In genomic region chr11:18011633-18012313, GRCh38 we compare ENCODE assay signal across 8 cellular contexts. TPM values are rescaled to one million over a fixed set of nuclear protein-coding genes. Genes with fewer than 3 reads are reported as not detected.
DNase-seq lines count a peak whose midpoint lies in the region; ATAC-seq and TF ChIP-seq lines count a peak whose summit lies in the region.

No MANE protein-coding gene starts in this region.

- TF ChIP-seq CTCF in DOHH2 (IDR thresholded peaks at IDR 0.05; ENCODE audit: low read depth, low read length, poor library complexity, severe bottlenecking): no peak
- TF ChIP-seq CTCF in OCI-LY3 (IDR thresholded peaks at IDR 0.05; ENCODE audit: low read depth, low read length): no peak
- TF ChIP-seq CTCF in osteoblast (IDR thresholded peaks at IDR 0.05; ENCODE audit: extremely low read depth, low read depth, low read length): no peak

- H3K4me2 ChIP-seq in DOHH2 (ENCODE audit: low read length): peak overlapping the region; percentile 91
- H3K4me2 ChIP-seq in OCI-LY3 (ENCODE audit: low read length): peak overlapping the region; percentile 86
- H3K4me2 ChIP-seq in osteoblast (ENCODE audit: insufficient read depth, low read length): peak overlapping the region; percentile 89

- peaks cover under 1% of the 10 kb centered on the region; the same call in 1 of the 2 replicates for H3K36me3 ChIP-seq in DOHH2 (ENCODE audit: control insufficient read depth, low read length)
- no peaks in the 10 kb centered on the region for H3K36me3 ChIP-seq in OCI-LY3 (replicated peaks; ENCODE audit: low read depth, low read length)
- peaks cover 6% of the 10 kb centered on the region for H3K36me3 ChIP-seq in effector memory CD4-positive, alpha-beta T cell (ENCODE audit: control insufficient read depth, insufficient read depth, low read length)
- no peaks in the 10 kb centered on the region for H3K36me3 ChIP-seq in osteoblast (ENCODE audit: insufficient read depth, low read length)

- no peaks in the 10 kb centered on the region for H4K20me1 ChIP-seq in DOHH2 (ENCODE audit: control insufficient read depth, insufficient read depth, low read depth, low read length)
- H4K20me1 ChIP-seq in OCI-LY3 (ENCODE audit: insufficient read depth, low read length): no peaks in the 10 kb centered on the region
- H4K20me1 ChIP-seq in osteoblast (ENCODE audit: insufficient read depth, low read length): no peaks in the 10 kb centered on the region

- DNase-seq in effector memory CD4-positive, alpha-beta T cell: peak in 1 of 3 donors; percentile 2
- DNase-seq in osteoblast (ENCODE audit: insufficient read length, low spot score, missing footprints) (no peak), RKO (ENCODE audit: low spot score) (no peak), SW 1271 (lab: John Stamatoyannopoulos, UW) (no peak)

- H3K79me2 ChIP-seq in DOHH2 (ENCODE audit: control insufficient read depth, low read length) (peaks cover 32% of the 10 kb centered on the region), OCI-LY3 (ENCODE audit: low read length) (peaks cover 12% of the 10 kb centered on the region; the same call in 1 of the 2 replicates), osteoblast (ENCODE audit: insufficient read depth, low read length) (peaks cover 2% of the 10 kb centered on the region)

- ATAC-seq in HG03045 (IDR thresholded peaks at IDR 0.05; ENCODE audit: unreplicated experiment) (no peak), GM21515 (IDR thresholded peaks at IDR 0.05; ENCODE audit: unreplicated experiment) (no peak)

- peak overlapping the region; percentile 49; the same call in 1 of the 2 replicates for H2AFZ ChIP-seq in OCI-LY3 (ENCODE audit: low read depth, low read length)
- H2AFZ ChIP-seq in osteoblast (ENCODE audit: low read length): peak overlapping the region; percentile 94

- H3K4me3 ChIP-seq in DOHH2 (ENCODE audit: low read length): peak overlapping the region; percentile 78
- peak overlapping the region; percentile 93 for H3K4me3 ChIP-seq in OCI-LY3 (ENCODE audit: low read length)
- H3K4me3 ChIP-seq in effector memory CD4-positive, alpha-beta T cell (ENCODE audit: insufficient read depth, low read depth, low read length, poor library complexity, severe bottlenecking): peak overlapping the region; percentile 81
- peak overlapping the region; percentile 90 for H3K4me3 ChIP-seq in osteoblast (ENCODE audit: insufficient read depth, low read length)

- H3K27me3 ChIP-seq in DOHH2 (ENCODE audit: control insufficient read depth, low read length): no peaks in the 10 kb centered on the region
- H3K27me3 ChIP-seq in OCI-LY3 (ENCODE audit: low read depth, low read length): no peaks in the 10 kb centered on the region
- no peaks in the 10 kb centered on the region for H3K27me3 ChIP-seq in effector memory CD4-positive, alpha-beta T cell (replicated peaks; ENCODE audit: control insufficient read depth, insufficient read depth, low read length, poor library complexity, severe bottlenecking)
- no peaks in the 10 kb centered on the region for H3K27me3 ChIP-seq in osteoblast (ENCODE audit: insufficient read depth, low read length)

- no peak overlapping the region for H3K27ac ChIP-seq in DOHH2 (ENCODE audit: low read depth, low read length)
- no peak overlapping the region for H3K27ac ChIP-seq in OCI-LY3 (ENCODE audit: low read length)
- H3K27ac ChIP-seq in effector memory CD4-positive, alpha-beta T cell (ENCODE audit: insufficient read depth, low read length, poor library complexity, severe bottlenecking): peak overlapping the region; percentile 78
- no peak overlapping the region for H3K27ac ChIP-seq in osteoblast (ENCODE audit: low read depth, low read length)

- H3F3A ChIP-seq in DOHH2 (ENCODE audit: control insufficient read depth, insufficient read depth): no peaks in the 10 kb centered on the region

- peak overlapping the region; percentile 65 for H3K9ac ChIP-seq in OCI-LY3 (ENCODE audit: low read length)

- H3K9me3 ChIP-seq in DOHH2 (ENCODE audit: control insufficient read depth, insufficient read depth, low read length) (no peaks in the 10 kb centered on the region), OCI-LY3 (ENCODE audit: insufficient read depth, low read length) (no peaks in the 10 kb centered on the region), osteoblast (ENCODE audit: low read depth, low read length) (no peaks in the 10 kb centered on the region)
- H3K9me3 ChIP-seq in effector memory CD4-positive, alpha-beta T cell (ENCODE audit: control insufficient read depth, low read length): no peaks in the 10 kb centered on the region

- H3K9me2 ChIP-seq in DOHH2 (replicated peaks; ENCODE audit: control insufficient read depth, low read length): no peaks in the 10 kb centered on the region

- peaks cover 32% of the 10 kb centered on the region for H3K4me1 ChIP-seq in DOHH2 (ENCODE audit: control insufficient read depth, low read length)
- H3K4me1 ChIP-seq in OCI-LY3 (ENCODE audit: low read length): peaks cover 13% of the 10 kb centered on the region
- H3K4me1 ChIP-seq in effector memory CD4-positive, alpha-beta T cell (ENCODE audit: control insufficient read depth, insufficient read depth, low read length, poor library complexity, severe bottlenecking): peaks cover 7% of the 10 kb centered on the region
- peaks cover 12% of the 10 kb centered on the region for H3K4me1 ChIP-seq in osteoblast (ENCODE audit: insufficient read depth, low read length)

RNA-seq across cellular contexts. Expression of gene SERGEF, which starts 1.1 kb away (rescaled TPM):
- 26.8 and 29.7 TPM in 2 replicates for total RNA-seq in osteoblast

RNA-seq across cellular contexts. Expression of gene TPH1, which starts 34.3 kb away (rescaled TPM):
- total RNA-seq in osteoblast: under 0.01 and 0.29 TPM in 2 replicates
